Comparison of ENCODE assay signal across 10 cellular contexts in the genomic region with DNA sequence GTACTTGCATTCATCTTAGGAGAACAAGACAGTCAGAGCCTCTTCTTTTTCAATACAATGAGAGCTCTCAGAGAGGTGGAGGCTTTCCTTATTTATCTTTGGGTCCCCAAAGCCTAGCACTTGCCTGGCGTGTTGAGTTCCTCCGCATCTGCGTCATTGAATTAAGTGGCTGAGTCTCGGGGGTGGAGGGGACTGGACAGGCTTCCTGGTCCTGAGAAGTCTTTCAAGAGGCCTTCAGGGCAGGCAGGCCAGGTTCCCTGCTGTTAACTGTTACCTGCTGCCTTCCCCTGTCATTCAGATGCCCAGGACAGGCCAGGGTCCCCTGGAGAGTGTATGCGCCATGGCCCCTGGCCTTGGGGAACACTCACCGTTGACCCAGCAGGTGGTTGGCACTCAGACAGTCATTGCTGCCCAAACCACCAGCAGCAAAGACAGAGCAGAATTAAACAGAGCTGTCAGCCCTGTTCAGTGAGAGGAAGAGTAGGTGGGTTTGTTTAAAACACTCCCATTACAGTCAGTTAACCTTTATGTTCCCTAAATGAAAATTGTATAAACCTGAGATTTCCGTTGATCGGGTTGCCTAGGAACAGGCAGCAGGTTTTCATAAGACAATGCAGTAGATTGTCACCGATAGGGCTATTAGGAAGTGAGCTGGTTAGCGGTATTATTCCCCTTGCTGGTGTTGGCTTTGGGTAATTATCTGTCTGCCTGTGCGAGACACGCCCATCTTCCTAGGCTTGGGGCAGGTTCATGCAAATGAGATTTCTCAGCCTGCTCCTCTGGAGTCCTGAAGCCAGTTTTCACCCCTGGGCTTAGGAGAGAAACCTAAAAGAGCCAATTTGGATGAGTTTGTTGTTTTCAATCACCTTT.
DNase-seq lines count a peak whose midpoint lies in the region; ATAC-seq and TF ChIP-seq lines count a peak whose summit lies in the region.
"Had no signal": no experiment of that assay in that cellular context is flagged by ENCODE, and none has a peak within 500 bp of the region (broad histone marks: within the 10 kb centered on the region; RNA-seq: fewer than 3 reads in every experiment).

No MANE protein-coding gene starts in this region.

- peaks cover 20% of the 10 kb centered on the region for H3K4me1 ChIP-seq in NT2/D1 (ENCODE audit: insufficient read depth, insufficient read length)
- H3K4me1 ChIP-seq: breast epithelium had no signal

- no peaks in the 10 kb centered on the region for H3K9me3 Mint-ChIP-seq in immature natural killer cell
- H3K9me3 Mint-ChIP-seq in CD14-positive monocyte: peaks cover 0 to 3% (median 2%) of the 10 kb centered on the region in 7 donors

- H3K27me3 Mint-ChIP-seq in immature natural killer cell (ENCODE audit: low read depth in 3 of 3): peaks cover 0 to 5% (median 0%) of the 10 kb centered on the region in 3 donors
- H3K27me3 Mint-ChIP-seq in CD14-positive monocyte (ENCODE audit: low read depth in 3 of 3): peaks cover 0 to 2% (median 0%) of the 10 kb centered on the region in 3 donors

- H3K36me3 Mint-ChIP-seq in immature natural killer cell (peaks cover 9 to 10% (median 9%) of the 10 kb centered on the region in 3 donors), CD14-positive monocyte (peaks cover 7 to 9% of the 10 kb centered on the region in 2 donors)

- intact Hi-C loops in CD14-positive monocyte (cut with micrococcal nuclease): no loop called here

- in situ Hi-C loops in KBM-7 (cut with MboI; ENCODE audit: low pct_unique_long_range_greater_than_20kb, low sequenced_read_pairs): no loop called here

- no peak overlapping the region for H3K4me3 ChIP-seq in NT2/D1 (ENCODE audit: insufficient read length, low read depth)
- H3K4me3 ChIP-seq: breast epithelium had no signal

- peak overlapping the region; percentile 14 for H3K9ac ChIP-seq in NT2/D1 (ENCODE audit: insufficient read length, low read depth)

- H3K4me1 Mint-ChIP-seq in immature natural killer cell (peaks cover 34 to 50% of the 10 kb centered on the region in 2 donors), CD14-positive monocyte (peaks cover 5% of the 10 kb centered on the region)

- no peak for ATAC-seq in HG03280 (IDR thresholded peaks at IDR 0.05; ENCODE audit: unreplicated experiment)

- H3K27ac Mint-ChIP-seq in immature natural killer cell (peak overlapping the region in 5 of 6 donors; percentile 82 to 93 (median 86)), CD14-positive monocyte (peak overlapping the region in 2 of 7 donors; percentile 35 to 38)

- peaks cover 7% of the 10 kb centered on the region for H3K36me3 ChIP-seq in NT2/D1 (ENCODE audit: insufficient read depth, insufficient read length, low read length)
- H3K36me3 ChIP-seq: breast epithelium had no signal

- H3K4me3 Mint-ChIP-seq in immature natural killer cell: peak overlapping the region; percentile 17 to 62 (median 24)
- no peak overlapping the region for H3K4me3 Mint-ChIP-seq in CD14-positive monocyte

- no peaks in the 10 kb centered on the region for H3K27me3 ChIP-seq in NT2/D1 (ENCODE audit: insufficient read depth, insufficient read length)
- H3K27me3 ChIP-seq: breast epithelium had no signal

- DNase-seq in COLO668 (lab: John Stamatoyannopoulos, UW; ENCODE audit: unreplicated experiment) (peak; percentile 30), KBM-7 (peak; percentile 48), NT2/D1 (ENCODE audit: low read depth, low spot score) (peak; percentile 40), immature natural killer cell (peak; percentile 39 to 70 (median 50)), T-helper 1 cell (no peak), DMS114 treated with DMSO at 0.1 percent for 48 hours (lab: John Stamatoyannopoulos, UW; ENCODE audit: unreplicated experiment) (no peak), CD14-positive monocyte (ENCODE audit: low spot score) (no peak)
- DNase-seq: stimulated activated CD4-positive, alpha-beta T cell treated with anti-CD3 and anti-CD28 coated beads, Interleukin-15, amount 100 ng/mL, for 24 hours had no signal

- no peaks in the 10 kb centered on the region for H3K9me3 ChIP-seq in NT2/D1 (ENCODE audit: insufficient read depth, low read length)
- H3K9me3 ChIP-seq: breast epithelium had no signal

- no peak for TF ChIP-seq CTCF in CD14-positive monocyte (IDR thresholded peaks at IDR 0.05)

Comparison
In these comparisons a context has a peak if more than half of its experiments do, and no peak if none do; other contexts are left out.
1. DNase-seq: peak in COLO668 (single experiment), KBM-7 (single experiment), NT2/D1 (single experiment) and immature natural killer cell (3 of 3); none in T-helper 1 cell (0 of 5), DMS114 treated with DMSO at 0.1 percent for 48 hours (single experiment) and CD14-positive monocyte (single experiment).
2. H3K4me3 Mint-ChIP-seq: peak in immature natural killer cell (5 of 5); none in CD14-positive monocyte (0 of 2).